10 cellular contexts compared by ENCODE assay signal in genomic region chr7:64775289-64775688, GRCh38.
"Had no signal": no experiment of that assay in that cellular context is flagged by ENCODE, and none has a peak within 500 bp of the region (broad histone marks: within the 10 kb centered on the region; RNA-seq: fewer than 3 reads in every experiment).

No MANE protein-coding gene starts in this region.

- H3K4me3 ChIP-seq: body of pancreas, coronary artery, thoracic aorta had no signal

- DNase-seq: activated B cell treated with CpG ODN at 0.5 μM for 24 hours; activated CD4-positive, alpha-beta T cell treated with anti-CD3 and anti-CD28 coated beads, Interleukin-2, amount 10 ng/mL, durations not matched to agents 7 days and 5 days; amniotic stem cell; body of pancreas; central memory CD4-positive, alpha-beta T cell; effector memory CD4-positive, alpha-beta T cell; stimulated activated CD4-positive, alpha-beta T cell treated with anti-CD3 and anti-CD28 coated beads, Interleukin-4, amount 100 ng/mL, for 24 hours; stimulated activated naive CD8-positive, alpha-beta T cell treated with anti-CD3 and anti-CD28 coated beads, Interleukin-15, amount 100 ng/mL, for 72 hours had no signal
